In genomic region chr22:36901411-36902142, GRCh38 we compare ENCODE assay signal across 1 cellular context.
TF ChIP-seq lines count a peak whose summit lies in the region.

No MANE protein-coding gene starts in this region.

TF ChIP-seq in GM23338, 12 proteins besides CTCF, POLR2A, EP300 and RAD21 (continued from another document):
- TF ChIP-seq, protein P1, sequence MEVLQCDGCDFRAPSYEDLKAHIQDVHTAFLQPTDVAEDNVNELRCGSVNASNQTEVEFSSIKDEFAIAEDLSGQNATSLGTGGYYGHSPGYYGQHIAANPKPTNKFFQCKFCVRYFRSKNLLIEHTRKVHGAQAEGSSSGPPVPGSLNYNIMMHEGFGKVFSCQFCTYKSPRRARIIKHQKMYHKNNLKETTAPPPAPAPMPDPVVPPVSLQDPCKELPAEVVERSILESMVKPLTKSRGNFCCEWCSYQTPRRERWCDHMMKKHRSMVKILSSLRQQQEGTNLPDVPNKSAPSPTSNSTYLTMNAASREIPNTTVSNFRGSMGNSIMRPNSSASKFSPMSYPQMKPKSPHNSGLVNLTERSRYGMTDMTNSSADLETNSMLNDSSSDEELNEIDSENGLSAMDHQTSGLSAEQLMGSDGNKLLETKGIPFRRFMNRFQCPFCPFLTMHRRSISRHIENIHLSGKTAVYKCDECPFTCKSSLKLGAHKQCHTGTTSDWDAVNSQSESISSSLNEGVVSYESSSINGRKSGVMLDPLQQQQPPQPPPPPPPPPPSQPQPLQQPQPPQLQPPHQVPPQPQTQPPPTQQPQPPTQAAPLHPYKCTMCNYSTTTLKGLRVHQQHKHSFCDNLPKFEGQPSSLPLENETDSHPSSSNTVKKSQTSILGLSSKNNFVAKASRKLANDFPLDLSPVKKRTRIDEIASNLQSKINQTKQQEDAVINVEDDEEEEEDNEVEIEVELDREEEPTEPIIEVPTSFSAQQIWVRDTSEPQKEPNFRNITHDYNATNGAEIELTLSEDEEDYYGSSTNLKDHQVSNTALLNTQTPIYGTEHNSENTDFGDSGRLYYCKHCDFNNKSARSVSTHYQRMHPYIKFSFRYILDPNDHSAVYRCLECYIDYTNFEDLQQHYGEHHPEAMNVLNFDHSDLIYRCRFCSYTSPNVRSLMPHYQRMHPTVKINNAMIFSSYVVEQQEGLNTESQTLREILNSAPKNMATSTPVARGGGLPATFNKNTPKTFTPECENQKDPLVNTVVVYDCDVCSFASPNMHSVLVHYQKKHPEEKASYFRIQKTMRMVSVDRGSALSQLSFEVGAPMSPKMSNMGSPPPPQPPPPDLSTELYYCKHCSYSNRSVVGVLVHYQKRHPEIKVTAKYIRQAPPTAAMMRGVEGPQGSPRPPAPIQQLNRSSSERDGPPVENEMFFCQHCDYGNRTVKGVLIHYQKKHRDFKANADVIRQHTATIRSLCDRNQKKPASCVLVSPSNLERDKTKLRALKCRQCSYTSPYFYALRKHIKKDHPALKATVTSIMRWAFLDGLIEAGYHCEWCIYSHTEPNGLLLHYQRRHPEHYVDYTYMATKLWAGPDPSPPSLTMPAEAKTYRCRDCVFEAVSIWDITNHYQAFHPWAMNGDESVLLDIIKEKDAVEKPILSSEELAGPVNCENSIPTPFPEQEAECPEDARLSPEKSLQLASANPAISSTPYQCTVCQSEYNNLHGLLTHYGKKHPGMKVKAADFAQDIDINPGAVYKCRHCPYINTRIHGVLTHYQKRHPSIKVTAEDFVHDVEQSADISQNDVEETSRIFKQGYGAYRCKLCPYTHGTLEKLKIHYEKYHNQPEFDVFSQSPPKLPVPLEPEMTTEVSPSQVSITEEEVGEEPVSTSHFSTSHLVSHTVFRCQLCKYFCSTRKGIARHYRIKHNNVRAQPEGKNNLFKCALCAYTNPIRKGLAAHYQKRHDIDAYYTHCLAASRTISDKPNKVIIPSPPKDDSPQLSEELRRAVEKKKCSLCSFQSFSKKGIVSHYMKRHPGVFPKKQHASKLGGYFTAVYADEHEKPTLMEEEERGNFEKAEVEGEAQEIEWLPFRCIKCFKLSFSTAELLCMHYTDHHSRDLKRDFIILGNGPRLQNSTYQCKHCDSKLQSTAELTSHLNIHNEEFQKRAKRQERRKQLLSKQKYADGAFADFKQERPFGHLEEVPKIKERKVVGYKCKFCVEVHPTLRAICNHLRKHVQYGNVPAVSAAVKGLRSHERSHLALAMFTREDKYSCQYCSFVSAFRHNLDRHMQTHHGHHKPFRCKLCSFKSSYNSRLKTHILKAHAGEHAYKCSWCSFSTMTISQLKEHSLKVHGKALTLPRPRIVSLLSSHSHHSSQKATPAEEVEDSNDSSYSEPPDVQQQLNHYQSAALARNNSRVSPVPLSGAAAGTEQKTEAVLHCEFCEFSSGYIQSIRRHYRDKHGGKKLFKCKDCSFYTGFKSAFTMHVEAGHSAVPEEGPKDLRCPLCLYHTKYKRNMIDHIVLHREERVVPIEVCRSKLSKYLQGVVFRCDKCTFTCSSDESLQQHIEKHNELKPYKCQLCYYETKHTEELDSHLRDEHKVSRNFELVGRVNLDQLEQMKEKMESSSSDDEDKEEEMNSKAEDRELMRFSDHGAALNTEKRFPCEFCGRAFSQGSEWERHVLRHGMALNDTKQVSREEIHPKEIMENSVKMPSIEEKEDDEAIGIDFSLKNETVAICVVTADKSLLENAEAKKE (CRISPR knock-in tag; IDR thresholded peaks at IDR 0.05) = no peak
- TF ChIP-seq CREB1 (CRISPR knock-in tag; IDR thresholded peaks at IDR 0.05; ENCODE audit: low read depth) (no peak), NANOG (IDR thresholded peaks at IDR 0.05; ENCODE audit: borderline replicate concordance) (no peak), POLR2AphosphoS5 (IDR thresholded peaks at IDR 0.05; ENCODE audit: low read depth) (no peak), EZH2phosphoT487 (IDR thresholded peaks at IDR 0.05; ENCODE audit: unreplicated experiment) (no peak), REST (IDR thresholded peaks at IDR 0.05; ENCODE audit: unreplicated experiment) (no peak), JUNB (IDR thresholded peaks at IDR 0.05; ENCODE audit: unreplicated experiment) (no peak), EZH2 (IDR thresholded peaks at IDR 0.05; ENCODE audit: low read depth, unreplicated experiment) (no peak)
- TF ChIP-seq, protein P2, sequence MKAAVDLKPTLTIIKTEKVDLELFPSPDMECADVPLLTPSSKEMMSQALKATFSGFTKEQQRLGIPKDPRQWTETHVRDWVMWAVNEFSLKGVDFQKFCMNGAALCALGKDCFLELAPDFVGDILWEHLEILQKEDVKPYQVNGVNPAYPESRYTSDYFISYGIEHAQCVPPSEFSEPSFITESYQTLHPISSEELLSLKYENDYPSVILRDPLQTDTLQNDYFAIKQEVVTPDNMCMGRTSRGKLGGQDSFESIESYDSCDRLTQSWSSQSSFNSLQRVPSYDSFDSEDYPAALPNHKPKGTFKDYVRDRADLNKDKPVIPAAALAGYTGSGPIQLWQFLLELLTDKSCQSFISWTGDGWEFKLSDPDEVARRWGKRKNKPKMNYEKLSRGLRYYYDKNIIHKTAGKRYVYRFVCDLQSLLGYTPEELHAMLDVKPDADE (IDR thresholded peaks at IDR 0.05) = no peak
